ENCODE assay signal across 29 cellular contexts in genomic region chr6:73200735-73201134, GRCh38. TPM values are rescaled to one million over a fixed set of nuclear protein-coding genes. Genes with fewer than 3 reads are reported as not detected.
A peak's percentile ranks its signal among the peaks of the same experiment; 100 is the strongest.
DNase-seq lines count a peak whose midpoint lies in the region; ATAC-seq, FAIRE-seq and TF ChIP-seq lines count a peak whose summit lies in the region.
"Had no signal": no experiment of that assay in that cellular context is flagged by ENCODE, and none has a peak within 500 bp of the region (broad histone marks: within the 10 kb centered on the region; RNA-seq: fewer than 3 reads in every experiment).

No MANE protein-coding gene starts in this region.

- DNase-seq in H54 (ENCODE audit: insufficient read length, low spot score) (peak; percentile 29), MV-4-11 (lab: John Stamatoyannopoulos, UW) (peak; percentile 12), GDM1 (lab: John Stamatoyannopoulos, UW) (no peak), SK-N-DZ (ENCODE audit: low spot score) (no peak), GM20000 (ENCODE audit: low spot score) (no peak)
- no peak for DNase-seq in activated naive CD8-positive, alpha-beta T cell treated with anti-CD3 and anti-CD28 coated beads for 36 hours
- DNase-seq: activated CD4-positive, alpha-beta memory T cell treated with anti-CD3 and anti-CD28 coated beads, Interleukin-2, amount 10 ng/mL, durations not matched to agents 7 days and 5 days; activated CD4-positive, CD25-positive, alpha-beta regulatory T cell treated with anti-CD3 and anti-CD28 coated beads, Interleukin-2, amount 50 U/mL, for 72 hours; activated naive CD8-positive, alpha-beta T cell treated with anti-CD3 and anti-CD28 coated beads, Interleukin-2, amount 10 ng/mL, durations not matched to agents 7 days and 5 days; AML-193; CD4-positive, alpha-beta memory T cell; cerebellar nuclear complex; effector CD8-positive, alpha-beta T cell; H9; heart left ventricle; left cardiac atrium; NCI-H1092; NCI-H1930; NCI-H526 treated with DMSO at 0.1 percent for 48 hours; stomach; T1000; tibial artery had no signal

- no peak overlapping the region for H3K4me3 Mint-ChIP-seq in activated naive CD8-positive, alpha-beta T cell treated with anti-CD3 and anti-CD28 coated beads for 36 hours
- H3K4me3 Mint-ChIP-seq: activated CD4-positive, alpha-beta memory T cell treated with anti-CD3 and anti-CD28 coated beads, Interleukin-2, amount 10 ng/mL, durations not matched to agents 7 days and 5 days; activated naive CD8-positive, alpha-beta T cell treated with anti-CD3 and anti-CD28 coated beads, Interleukin-2, amount 10 ng/mL, durations not matched to agents 7 days and 5 days; CD4-positive, alpha-beta memory T cell; H9; neural progenitor cell had no signal

- H3K9me3 Mint-ChIP-seq in activated naive CD8-positive, alpha-beta T cell treated with anti-CD3 and anti-CD28 coated beads for 36 hours = no peaks in the 10 kb centered on the region
- H3K9me3 Mint-ChIP-seq: activated CD4-positive, alpha-beta memory T cell treated with anti-CD3 and anti-CD28 coated beads, Interleukin-2, amount 10 ng/mL, durations not matched to agents 7 days and 5 days; activated naive CD8-positive, alpha-beta T cell treated with anti-CD3 and anti-CD28 coated beads, Interleukin-2, amount 10 ng/mL, durations not matched to agents 7 days and 5 days; activated T-helper 2 cell treated with anti-CD3 and anti-CD28 coated beads, Interferon-gamma antibody, Interleukin-2, Interleukin-4, amounts not matched to agents 10 μg/mL and 5 μg/mL and 100 μg/mL, durations not matched to agents 14 hours and 24 hours and 36 hours had no signal

- TF ChIP-seq POLR2A in H54 (IDR thresholded peaks at IDR 0.05; ENCODE audit: low read depth, low read length) = no peak

- no peaks in the 10 kb centered on the region for H3K27me3 Mint-ChIP-seq in activated naive CD8-positive, alpha-beta T cell treated with anti-CD3 and anti-CD28 coated beads for 36 hours
- H3K27me3 Mint-ChIP-seq: activated CD4-positive, alpha-beta memory T cell treated with anti-CD3 and anti-CD28 coated beads, Interleukin-2, amount 10 ng/mL, durations not matched to agents 7 days and 5 days; activated naive CD8-positive, alpha-beta T cell treated with anti-CD3 and anti-CD28 coated beads, Interleukin-2, amount 10 ng/mL, durations not matched to agents 7 days and 5 days; CD4-positive, alpha-beta memory T cell had no signal

- H3K36me3 Mint-ChIP-seq in activated naive CD8-positive, alpha-beta T cell treated with anti-CD3 and anti-CD28 coated beads for 36 hours = peaks cover 2% of the 10 kb centered on the region
- H3K36me3 Mint-ChIP-seq: activated naive CD8-positive, alpha-beta T cell treated with anti-CD3 and anti-CD28 coated beads, Interleukin-2, amount 10 ng/mL, durations not matched to agents 7 days and 5 days; CD4-positive, alpha-beta memory T cell; neural progenitor cell had no signal

- H3K4me1 Mint-ChIP-seq in activated naive CD8-positive, alpha-beta T cell treated with anti-CD3 and anti-CD28 coated beads for 36 hours = no peaks in the 10 kb centered on the region
- H3K4me1 Mint-ChIP-seq: activated CD4-positive, alpha-beta memory T cell treated with anti-CD3 and anti-CD28 coated beads, Interleukin-2, amount 10 ng/mL, durations not matched to agents 7 days and 5 days; activated naive CD8-positive, alpha-beta T cell treated with anti-CD3 and anti-CD28 coated beads, Interleukin-2, amount 10 ng/mL, durations not matched to agents 7 days and 5 days; neural progenitor cell had no signal

- peak overlapping the region; percentile 35 for H3K27ac Mint-ChIP-seq in activated naive CD8-positive, alpha-beta T cell treated with anti-CD3 and anti-CD28 coated beads for 36 hours
- H3K27ac Mint-ChIP-seq: activated CD4-positive, alpha-beta memory T cell treated with anti-CD3 and anti-CD28 coated beads, Interleukin-2, amount 10 ng/mL, durations not matched to agents 7 days and 5 days; activated naive CD8-positive, alpha-beta T cell treated with anti-CD3 and anti-CD28 coated beads, Interleukin-2, amount 10 ng/mL, durations not matched to agents 7 days and 5 days; activated T-helper 2 cell treated with anti-CD3 and anti-CD28 coated beads, Interferon-gamma antibody, Interleukin-2, Interleukin-4, amounts not matched to agents 10 μg/mL and 5 μg/mL and 100 μg/mL, durations not matched to agents 14 hours and 24 hours and 36 hours; neural progenitor cell had no signal

- no peak for ATAC-seq in HG02623 (IDR thresholded peaks at IDR 0.05; ENCODE audit: unreplicated experiment)
- ATAC-seq: heart left ventricle, K562, left cardiac atrium, sciatic nerve had no signal

- peak; percentile 55 for FAIRE-seq in H54 (lab: Jason Lieb, UNC)
- FAIRE-seq: K562 had no signal

- TF ChIP-seq CTCF in GM20000 (IDR thresholded peaks at IDR 0.05; ENCODE audit: extremely low read depth, missing control alignments) = no peak

RNA-seq across cellular contexts. Expression of gene KHDC1L, which starts 24.6 kb away (rescaled TPM):
- total RNA-seq in activated naive CD8-positive, alpha-beta T cell treated with anti-CD3 and anti-CD28 coated beads for 36 hours = not detected
- polyA plus RNA-seq in SK-N-DZ (2014; cell fraction: cytosol; rRNA removed) = not detected in 2 replicates
- polyA plus RNA-seq in SK-N-DZ (2014; cell fraction: nucleus; rRNA removed) = not detected in 2 replicates
- total RNA-seq: activated naive CD8-positive, alpha-beta T cell treated with anti-CD3 and anti-CD28 coated beads, Interleukin-2, amount 10 ng/mL, durations not matched to agents 7 days and 5 days; activated T-helper 2 cell treated with anti-CD3 and anti-CD28 coated beads, Interferon-gamma antibody, Interleukin-2, Interleukin-4, amounts not matched to agents 10 μg/mL and 5 μg/mL and 100 μg/mL, durations not matched to agents 14 hours and 24 hours and 36 hours; CD4-positive, alpha-beta memory T cell; epithelial cell of proximal tubule; H9; heart left ventricle; left cardiac atrium; posterior vena cava; sciatic nerve; stomach had no signal
- polyA plus RNA-seq: CD4-positive, alpha-beta memory T cell; heart left ventricle had no signal

Comparison
In these comparisons a context has a peak if more than half of its experiments do, and no peak if none do; other contexts are left out.
1. DNase-seq: peak in H54 (single experiment) and MV-4-11 (single experiment); none in activated naive CD8-positive, alpha-beta T cell treated with anti-CD3 and anti-CD28 coated beads for 36 hours (single experiment), GDM1 (single experiment), SK-N-DZ (single experiment) and GM20000 (single experiment).